In the genomic region with DNA sequence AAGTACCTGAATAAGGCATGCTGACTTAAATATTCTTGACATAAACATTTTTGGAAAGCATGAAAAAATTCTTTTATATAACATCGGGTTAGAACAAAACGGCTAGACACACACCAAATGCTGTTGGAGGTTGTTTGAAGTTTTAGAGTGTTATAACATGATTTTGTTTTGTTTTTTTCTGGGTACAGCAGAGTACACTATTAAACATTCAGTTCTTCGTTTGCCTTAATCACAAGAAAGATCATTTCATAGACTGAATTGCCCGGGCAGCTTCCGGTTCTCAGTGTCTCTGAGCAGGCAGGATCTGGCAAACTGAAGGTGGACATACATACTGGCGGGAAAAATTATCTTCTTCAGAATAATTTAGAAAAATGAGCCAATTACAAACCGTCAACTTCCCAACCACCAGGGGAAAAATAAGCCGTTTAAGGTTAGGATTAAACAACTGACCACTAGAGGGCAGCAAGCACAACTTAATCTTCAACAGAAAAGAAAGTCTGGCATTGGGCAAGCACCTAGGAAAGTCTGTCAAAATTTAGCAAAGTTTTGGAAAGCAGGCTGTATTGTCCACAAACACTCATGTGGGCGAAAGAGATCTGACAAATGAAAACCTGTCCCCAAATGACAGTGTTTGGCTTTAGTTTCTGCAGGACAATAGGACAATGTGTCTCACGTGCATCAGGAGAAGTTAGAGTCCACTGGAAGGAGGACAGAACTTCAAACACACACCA, we compare ENCODE assay signal across 8 cellular contexts. TPM values are rescaled to one million over a fixed set of nuclear protein-coding genes. Genes with fewer than 3 reads are reported as not detected.
DNase-seq lines count a peak whose midpoint lies in the region; ATAC-seq and TF ChIP-seq lines count a peak whose summit lies in the region.

No MANE protein-coding gene starts in this region.

- RAD21 ChIA-PET in HCT116 (lab: Charles Lee; ENCODE audit: low non-redundant PET in 1 of 2, low total read pairs in 2 of 2, uncharacterized antibody in 2 of 2, unreplicated experiment in 2 of 2) = no interaction called here

- TF ChIP-seq CTCF in HCT116 (IDR thresholded peaks at IDR 0.05 in 2 of 3, conservative IDR thresholded peaks at IDR 0.05 in 1 of 3; ENCODE audit: borderline replicate concordance in 1 of 3, insufficient read depth in 1 of 3, low read depth in 2 of 3, low read length in 2 of 3) (peak; percentile 71 to 85 (median 84); a peak in 5 of 6 replicates), MCF 10A (IDR thresholded peaks at IDR 0.05; ENCODE audit: unreplicated experiment) (peak; percentile 92)

- H3K4me2 ChIP-seq in HCT116 (ENCODE audit: low read length) (peak overlapping the region; percentile 32), skeletal muscle satellite cell (ENCODE audit: low read length) (peak overlapping the region; percentile 74)

- no peaks in the 10 kb centered on the region for H3K27me3 ChIP-seq in HCT116 (ENCODE audit: insufficient read depth, low read length)
- H3K27me3 ChIP-seq in skeletal muscle satellite cell (ENCODE audit: control insufficient read depth, insufficient read depth, low read length) = no peaks in the 10 kb centered on the region

- H3K9ac ChIP-seq in HCT116 (ENCODE audit: low read length) (no peak overlapping the region), skeletal muscle satellite cell (ENCODE audit: low read depth, low read length) (peak overlapping the region; percentile 79)

- no peaks in the 10 kb centered on the region for H4K20me1 ChIP-seq in HCT116 (ENCODE audit: insufficient read depth)

- peaks cover 99% of the 10 kb centered on the region for H3K79me2 ChIP-seq in HCT116 (ENCODE audit: insufficient read depth, low read length)

- H3K27ac Mint-ChIP-seq in MCF 10A (ENCODE audit: low read depth, unreplicated experiment) = peak overlapping the region; percentile 90

- peak overlapping the region; percentile 54 for H3K4me3 Mint-ChIP-seq in MCF 10A (ENCODE audit: unreplicated experiment)

- H3K36me3 ChIP-seq in HCT116 (ENCODE audit: control insufficient read depth in 1 of 2, insufficient read depth in 2 of 2, low read length in 2 of 2) (peaks cover 55 to 63% of the 10 kb centered on the region in 2 experiments), skeletal muscle satellite cell (ENCODE audit: insufficient read depth, low read length) (peaks cover 72% of the 10 kb centered on the region)

- peak overlapping the region; percentile 47; the same call in 1 of the 2 replicates for H3K27ac ChIP-seq in HCT116 (ENCODE audit: low read depth, low read length)

- BruUV-seq in HCT116 (replicated peaks; lab: Mats Ljungman, UMichigan) (no TSS peak), MCF 10A (replicated peaks; lab: Mats Ljungman, UMichigan) (TSS peak; percentile 12)

- CTCF ChIA-PET in HCT116 (lab: Charles Lee) = interaction anchor here (1.0 to 2.0 kb wide), 7 partner anchors 11 to 361 kb away, joined by 3 to 24 read pairs (median 5); no protein-coding TSS in a partner anchor
- CTCF ChIA-PET in MCF 10A (lab: Yijun Ruan, JAX) = interaction anchor here (0.5 to 9.0 kb wide), 39 partner anchors 9 to 732 kb away, joined by 3 to 163 read pairs (median 4); no protein-coding TSS in a partner anchor

- peak; percentile 83 for ATAC-seq in HCT116
- ATAC-seq in GM21737 (IDR thresholded peaks at IDR 0.05; ENCODE audit: unreplicated experiment) = no peak

- no peaks in the 10 kb centered on the region for H3K9me2 ChIP-seq in HCT116 (ENCODE audit: insufficient read depth)

- H3K9me3 ChIP-seq in HCT116 (ENCODE audit: control insufficient read depth in 1 of 2, insufficient read depth in 1 of 2, low read depth in 1 of 2, low read length in 2 of 2) (no peaks in the 10 kb centered on the region), skeletal muscle satellite cell (replicated peaks; ENCODE audit: low read length) (no peaks in the 10 kb centered on the region)

- TF ChIP-seq POLR2A in HCT116 (IDR thresholded peaks at IDR 0.05; ENCODE audit: borderline replicate concordance, extremely low read depth, insufficient read depth, insufficient read length) = no peak

- H3K4me1 ChIP-seq in HCT116 (ENCODE audit: control insufficient read depth in 1 of 2, insufficient read depth in 2 of 2, low read length in 2 of 2) (peaks cover 17 to 25% of the 10 kb centered on the region in 2 experiments), skeletal muscle satellite cell (ENCODE audit: control insufficient read depth, insufficient read depth, low read length) (peaks cover 45% of the 10 kb centered on the region)

- no peak overlapping the region for H2AFZ ChIP-seq in HCT116 (ENCODE audit: low read depth, low read length, poor library complexity, severe bottlenecking)

- H3K9me3 Mint-ChIP-seq in MCF 10A (ENCODE audit: unreplicated experiment) = no peaks in the 10 kb centered on the region

- H3K4me1 Mint-ChIP-seq in MCF 10A (ENCODE audit: insufficient read depth, unreplicated experiment) = peaks cover 30% of the 10 kb centered on the region

- peak; percentile 90 for TF ChIP-seq RAD21 in HCT116 (IDR thresholded peaks at IDR 0.05; ENCODE audit: low read depth)

- peak; percentile 33 for DNase-seq in DMS79 (lab: John Stamatoyannopoulos, UW)
- DNase-seq in HCT116 (ENCODE audit: low read depth, low spot score) = peak; percentile 82
- peak; percentile 88 for DNase-seq in NCI-H1694 treated with DMSO at 0.1 percent for 48 hours (lab: John Stamatoyannopoulos, UW)
- DNase-seq in SW 1271 (lab: John Stamatoyannopoulos, UW) = peak; percentile 67 to 93
- peak; percentile 91 for DNase-seq in MCF 10A (ENCODE audit: unreplicated experiment)
- DNase-seq in iPS-NIHi7 (ENCODE audit: extremely low spot score) = peak; percentile 74

- no peaks in the 10 kb centered on the region for H3K27me3 Mint-ChIP-seq in MCF 10A (ENCODE audit: insufficient read depth, unreplicated experiment)

- intact Hi-C loops in HCT116 (cut with micrococcal nuclease) (loop anchor here (1.0 to 5.0 kb wide), 5 partner anchors 291 to 619 kb away; no protein-coding TSS in a partner anchor), MCF 10A (cut with micrococcal nuclease) (loop anchor here (1.0 to 5.0 kb wide), 9 partner anchors 44 to 620 kb away; no protein-coding TSS in a partner anchor)

- no peak overlapping the region for H3K4me3 ChIP-seq in HCT116 (replicated peaks in 1 of 2; ENCODE audit: low read depth in 1 of 2, low read length in 2 of 2)
- H3K4me3 ChIP-seq in skeletal muscle satellite cell (ENCODE audit: low read length) = peak overlapping the region; percentile 25

- H3K36me3 Mint-ChIP-seq in MCF 10A (ENCODE audit: insufficient read depth, unreplicated experiment) = peaks cover 91% of the 10 kb centered on the region

- POLR2A ChIA-PET in HCT116 (lab: Charles Lee) = interaction anchor here (0.6 to 0.8 kb wide), 2 partner anchors 44 to 246 kb away, joined by 3 read pairs; no protein-coding TSS in a partner anchor
- POLR2A ChIA-PET in MCF 10A (lab: Yijun Ruan, JAX) = interaction anchor here (0.6 to 8.0 kb wide), 29 partner anchors 13 to 635 kb away, joined by 3 to 107 read pairs (median 4); a partner anchor contains a TSS

TF ChIP-seq in HCT116, 20 proteins besides CTCF, POLR2A, EP300 and RAD21:
- TF ChIP-seq SP1 (IDR thresholded peaks at IDR 0.05; ENCODE audit: low read depth) (0 out of 2 replicates have a peak, but pooled peaks have one; percentile 0), TCF7L2 (IDR thresholded peaks at IDR 0.05; ENCODE audit: borderline replicate concordance, extremely low read depth, insufficient read depth, insufficient read length) (no peak), YY1 (IDR thresholded peaks at IDR 0.05; ENCODE audit: extremely low read depth, insufficient replicate concordance, low read depth, low read length) (no peak), SIN3A (IDR thresholded peaks at IDR 0.05; ENCODE audit: low read depth) (peak; percentile 31; the same call in 1 of the 2 replicates), CEBPB (IDR thresholded peaks at IDR 0.05; ENCODE audit: low read depth) (peak; percentile 65), SRF (IDR thresholded peaks at IDR 0.05; ENCODE audit: low read depth) (0 out of 2 replicates have a peak, but pooled peaks have one; percentile 63), EZH2phosphoT487 (IDR thresholded peaks at IDR 0.05; ENCODE audit: borderline replicate concordance) (no peak), CBX3 (IDR thresholded peaks at IDR 0.05; ENCODE audit: low read depth) (no peak)
- TF ChIP-seq, protein P1, sequence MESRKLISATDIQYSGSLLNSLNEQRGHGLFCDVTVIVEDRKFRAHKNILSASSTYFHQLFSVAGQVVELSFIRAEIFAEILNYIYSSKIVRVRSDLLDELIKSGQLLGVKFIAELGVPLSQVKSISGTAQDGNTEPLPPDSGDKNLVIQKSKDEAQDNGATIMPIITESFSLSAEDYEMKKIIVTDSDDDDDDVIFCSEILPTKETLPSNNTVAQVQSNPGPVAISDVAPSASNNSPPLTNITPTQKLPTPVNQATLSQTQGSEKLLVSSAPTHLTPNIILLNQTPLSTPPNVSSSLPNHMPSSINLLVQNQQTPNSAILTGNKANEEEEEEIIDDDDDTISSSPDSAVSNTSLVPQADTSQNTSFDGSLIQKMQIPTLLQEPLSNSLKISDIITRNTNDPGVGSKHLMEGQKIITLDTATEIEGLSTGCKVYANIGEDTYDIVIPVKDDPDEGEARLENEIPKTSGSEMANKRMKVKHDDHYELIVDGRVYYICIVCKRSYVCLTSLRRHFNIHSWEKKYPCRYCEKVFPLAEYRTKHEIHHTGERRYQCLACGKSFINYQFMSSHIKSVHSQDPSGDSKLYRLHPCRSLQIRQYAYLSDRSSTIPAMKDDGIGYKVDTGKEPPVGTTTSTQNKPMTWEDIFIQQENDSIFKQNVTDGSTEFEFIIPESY (IDR thresholded peaks at IDR 0.05; ENCODE audit: extremely low read depth, insufficient replicate concordance, low read length) = no peak
- TF ChIP-seq, protein P2, sequence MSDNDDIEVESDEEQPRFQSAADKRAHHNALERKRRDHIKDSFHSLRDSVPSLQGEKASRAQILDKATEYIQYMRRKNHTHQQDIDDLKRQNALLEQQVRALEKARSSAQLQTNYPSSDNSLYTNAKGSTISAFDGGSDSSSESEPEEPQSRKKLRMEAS (IDR thresholded peaks at IDR 0.05) = 0 out of 2 replicates have a peak, but pooled peaks have one; percentile 18

RNA-seq across cellular contexts. Expression of a gene that starts 15.0 kb away (rescaled TPM):
- total RNA-seq in HCT116 (2021; ENCODE audit: unreplicated experiment) (33.8 TPM), MCF 10A (2022) (42.9 and 49.3 TPM in 2 replicates)
- polyA plus RNA-seq in HCT116 (2012) = 14.3 and 15.7 TPM in 2 replicates
- 12.2 and 14.9 TPM in 2 replicates for total RNA-seq in skeletal muscle satellite cell (2012; rRNA removed)

Comparison
In these comparisons a context has a peak if more than half of its experiments do, and no peak if none do; other contexts are left out.
1. DNase-seq: peak in every context shown above with its lines; median percentile 91 in MCF 10A; 88 in NCI-H1694 treated with DMSO at 0.1 percent for 48 hours; 82 in HCT116; 80 in SW 1271; 74 in iPS-NIHi7; 33 in DMS79.